Comparison of ENCODE assay signal across 8 cellular contexts in the genomic region with DNA sequence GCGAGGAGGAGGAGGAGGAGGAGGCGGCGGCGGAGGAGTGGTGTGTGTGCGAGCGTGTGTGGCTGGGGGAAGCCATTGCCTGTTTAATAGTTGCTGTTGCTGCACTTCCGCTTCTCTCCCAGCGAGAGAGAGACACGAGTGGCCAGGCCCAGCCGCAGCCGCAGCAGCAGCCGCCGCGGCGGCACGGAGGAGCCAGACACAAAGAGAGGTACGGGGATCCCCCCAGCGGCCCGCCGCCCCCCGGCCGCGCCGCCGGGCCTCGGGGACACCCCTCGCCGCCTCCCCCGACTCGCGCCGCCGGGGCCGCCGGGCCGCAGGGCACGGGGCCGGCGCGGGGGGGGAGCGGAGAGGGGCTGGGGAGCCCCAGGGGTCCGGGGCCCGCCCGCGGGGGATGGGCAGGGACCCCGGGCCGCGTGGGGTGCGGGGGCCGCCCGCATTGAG. TPM values are rescaled to one million over a fixed set of nuclear protein-coding genes. Genes with fewer than 3 reads are reported as not detected.
A peak's percentile ranks its signal among the peaks of the same experiment; 100 is the strongest.
DNase-seq lines count a peak whose midpoint lies in the region; TF ChIP-seq lines count a peak whose summit lies in the region.

A gene (plus strand): TSS at position 75 of the 441 bp plus-strand sequence. CDS start 1,315 bp downstream, outside the sequence.

- H3K27me3 Mint-ChIP-seq in HFFc6 (ENCODE audit: insufficient read depth), result no peaks in the 10 kb centered on the region

- TF ChIP-seq POLR2A in NB4 (IDR thresholded peaks at IDR 0.05; ENCODE audit: extremely low read depth, insufficient read length), result peak; percentile 58

- H3K4me1 Mint-ChIP-seq in HFFc6 (ENCODE audit: low read depth), result peaks cover 43% of the 10 kb centered on the region

- H3K9me3 Mint-ChIP-seq in HFFc6, result no peaks in the 10 kb centered on the region

- DNase-seq in DMS53 (lab: John Stamatoyannopoulos, UW) (peak; percentile 63), DMS53 treated with DMSO at 0.1 percent for 48 hours (lab: John Stamatoyannopoulos, UW; ENCODE audit: unreplicated experiment) (no peak), HFFc6 (peak; percentile 68), NB4 (ENCODE audit: low read depth) (peak; percentile 85), cerebellum (ENCODE audit: low spot score) (peak; percentile 71), kidney glomerular epithelial cell (lab: John Stamatoyannopoulos, UW) (peak; percentile 63)
- DNase-seq in activated CD4-positive, CD25-positive, alpha-beta regulatory T cell treated with anti-CD3 and anti-CD28 coated beads, Interleukin-2, amount 50 U/mL, for 72 hours, result peak; percentile 64
- peak; percentile 44 to 59 for DNase-seq in stimulated activated CD4-positive, alpha-beta T cell treated with anti-CD3 and anti-CD28 coated beads, Interleukin-1b, Interleukin-23, amount 100 ng/mL, for 4 hours (ENCODE audit: low read depth in 2 of 2)

- peak within 1 kb of the TSS; percentile 90 for H3K27ac Mint-ChIP-seq in HFFc6

- no peak for TF ChIP-seq CTCF in HFFc6 (IDR thresholded peaks at IDR 0.05)
- no peak for TF ChIP-seq CTCF in NB4 (IDR thresholded peaks at IDR 0.05; ENCODE audit: low read depth, low read length)

- peaks cover 24% of the 10 kb centered on the region for H3K36me3 Mint-ChIP-seq in HFFc6 (ENCODE audit: low read depth)

- H3K4me3 ChIP-seq in NB4 (ENCODE audit: low read depth, low read length), result peak within 1 kb of the TSS; percentile 62

- peak within 1 kb of the TSS; percentile 96 for H3K4me3 Mint-ChIP-seq in HFFc6

RNA-seq across cellular contexts. Expression of the gene that starts here (rescaled TPM):
- total RNA-seq in HFFc6 (2021; fragmentation: NEBNext Ultra II Directional; extraction: Animal tissue kit (Norgen Biotek cat#: 25700)), result 10 to 100 TPM; 75.6 to 93.8 (median 84.2) TPM
- 76.2 TPM for total RNA-seq in cerebellum
